In the genomic region with DNA sequence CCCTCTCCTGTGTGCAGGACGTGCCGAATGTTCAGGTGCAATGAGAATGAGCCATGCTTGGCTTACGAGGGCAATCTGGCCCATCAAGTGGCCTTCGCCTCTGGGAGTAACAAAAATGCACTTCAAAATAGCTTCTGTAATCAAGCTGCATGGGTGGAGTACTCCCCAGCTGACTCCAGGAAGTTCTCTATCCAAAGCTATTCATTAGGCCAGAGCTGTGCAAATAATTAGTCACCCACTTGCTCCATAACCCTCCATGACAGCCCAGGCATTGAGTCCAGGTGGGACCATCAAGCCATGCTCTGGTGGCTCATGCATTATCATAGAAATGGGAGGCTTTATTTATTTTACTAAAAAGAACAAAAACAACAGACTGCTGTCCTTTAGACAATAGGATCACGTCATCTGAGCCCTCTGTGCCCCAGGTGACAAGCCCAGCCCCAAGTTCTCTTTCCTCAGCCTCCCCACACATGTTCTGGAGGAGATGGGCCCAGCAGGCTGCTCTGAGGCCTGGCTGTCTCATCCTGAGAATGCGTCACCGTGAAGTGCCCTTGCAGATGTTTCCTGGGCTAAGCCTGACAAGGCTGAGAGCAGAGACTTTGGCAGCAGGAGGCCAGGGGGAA, we compare ENCODE assay signal across 8 cellular contexts.
DNase-seq lines count a peak whose midpoint lies in the region; ATAC-seq and TF ChIP-seq lines count a peak whose summit lies in the region.

No MANE protein-coding gene starts in this region.

- TF ChIP-seq CTCF in astrocyte of the cerebellum (IDR thresholded peaks at IDR 0.05; ENCODE audit: low read depth, low read length, missing control alignments) = no peak

- H3K79me2 ChIP-seq in mesendoderm (ENCODE audit: control insufficient read depth, insufficient read depth, low read length) = no peaks in the 10 kb centered on the region

- no peak overlapping the region for H2BK5ac ChIP-seq in mesendoderm (ENCODE audit: low read length)

- H3K36me3 ChIP-seq in mesendoderm (ENCODE audit: control insufficient read depth, insufficient read depth, low read length) = no peaks in the 10 kb centered on the region

- H2BK15ac ChIP-seq in mesendoderm (replicated peaks; ENCODE audit: low read depth) = no peak overlapping the region

- no CpG with 5 or more reads among the region's 7 CpGs for WGBS in mesendoderm (ENCODE audit: extremely low coverage, insufficient coverage, low lambda C conversion rate)

- H3K9ac ChIP-seq in mesendoderm (ENCODE audit: low read length) = no peak overlapping the region

- no peak overlapping the region for H4K8ac ChIP-seq in mesendoderm (ENCODE audit: low read depth, low read length)

- H3K4me2 ChIP-seq in mesendoderm (ENCODE audit: low read length) = no peak overlapping the region

- H3K18ac ChIP-seq in mesendoderm (ENCODE audit: low read length) = no peak overlapping the region

- no peaks in the 10 kb centered on the region for H3K4me1 ChIP-seq in mesendoderm (ENCODE audit: control insufficient read depth, low read depth, low read length)

- H3K4ac ChIP-seq in mesendoderm (ENCODE audit: low read depth, low read length) = no peak overlapping the region

- H3K27ac ChIP-seq in mesendoderm (ENCODE audit: low read depth, low read length) = no peak overlapping the region

- in situ Hi-C loops in astrocyte of the cerebellum (cut with HindIII; ENCODE audit: low sequenced_read_pairs) = no loop called here

- H2BK120ac ChIP-seq in mesendoderm (ENCODE audit: low read depth, low read length) = no peak overlapping the region

- ATAC-seq in HG03354 (IDR thresholded peaks at IDR 0.05; ENCODE audit: poor library complexity, severe bottlenecking, unreplicated experiment) = peak; percentile 82

- H3K23ac ChIP-seq in mesendoderm (ENCODE audit: low read length) = no peak overlapping the region

- peak; percentile 19 for DNase-seq in AG08396 (ENCODE audit: low spot score)
- DNase-seq in GM19238 (ENCODE audit: insufficient read length, low spot score) = peak; percentile 50
- DNase-seq in RKO (ENCODE audit: low spot score) = peak; percentile 22
- peak; percentile 42 for DNase-seq in astrocyte of the cerebellum (ENCODE audit: low read depth)
- DNase-seq in mesendoderm = peak; percentile 40
- DNase-seq in effector CD8-positive, alpha-beta T cell (lab: John Stamatoyannopoulos, UW) = no peak
- no peak for DNase-seq in SIG-M5 treated with dmso at 0.1 percent for 504 hours (lab: John Stamatoyannopoulos, UW; ENCODE audit: unreplicated experiment)

- H3K4me3 ChIP-seq in astrocyte of the cerebellum (ENCODE audit: low read depth, low read length) = no peak overlapping the region
- H3K4me3 ChIP-seq in mesendoderm (ENCODE audit: low read length) = no peak overlapping the region

- H3K56ac ChIP-seq in mesendoderm (ENCODE audit: low read length) = no peak overlapping the region

- H3K27me3 ChIP-seq in mesendoderm (ENCODE audit: insufficient read depth, low read length, poor library complexity) = no peaks in the 10 kb centered on the region

- no peak overlapping the region for H2AK5ac ChIP-seq in mesendoderm (ENCODE audit: low read length)

- no peaks in the 10 kb centered on the region for H3K79me1 ChIP-seq in mesendoderm (ENCODE audit: low read length)

- no peak overlapping the region for H4K5ac ChIP-seq in mesendoderm (ENCODE audit: low read length)

Comparison
In these comparisons a context has a peak if more than half of its experiments do, and no peak if none do; other contexts are left out.
1. DNase-seq: peak in AG08396 (single experiment), GM19238 (single experiment), RKO (single experiment), astrocyte of the cerebellum (single experiment) and mesendoderm (single experiment); none in effector CD8-positive, alpha-beta T cell (single experiment) and SIG-M5 treated with dmso at 0.1 percent for 504 hours (single experiment).